ENCODE assay signal across 1 cellular context in the genomic region with DNA sequence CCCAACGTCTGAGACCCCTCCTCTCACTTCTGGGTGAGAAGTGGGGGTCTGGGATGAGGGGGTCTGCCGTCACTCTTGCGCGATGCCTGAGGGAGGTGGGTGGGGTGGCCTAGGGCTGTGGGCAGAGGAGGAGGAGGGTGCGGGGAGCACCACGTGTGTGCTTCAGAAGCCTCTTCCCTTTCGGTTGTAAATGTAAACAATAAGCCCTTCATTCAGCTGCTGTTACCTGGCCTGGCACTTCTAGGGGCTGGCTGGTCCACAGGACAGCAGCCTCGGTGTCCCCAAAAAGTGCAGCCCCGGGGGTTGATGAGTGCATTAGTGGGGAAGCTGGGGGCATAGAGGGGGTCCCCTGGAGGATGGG.
TF ChIP-seq lines count a peak whose summit lies in the region.

No MANE protein-coding gene starts in this region.

TF ChIP-seq in H1, 55 proteins besides CTCF, POLR2A, EP300 and RAD21:
- TF ChIP-seq BCL11A (IDR thresholded peaks at IDR 0.05; ENCODE audit: low read depth in 2 of 2, low read length in 2 of 2): no peak
- TF ChIP-seq, protein P1, sequence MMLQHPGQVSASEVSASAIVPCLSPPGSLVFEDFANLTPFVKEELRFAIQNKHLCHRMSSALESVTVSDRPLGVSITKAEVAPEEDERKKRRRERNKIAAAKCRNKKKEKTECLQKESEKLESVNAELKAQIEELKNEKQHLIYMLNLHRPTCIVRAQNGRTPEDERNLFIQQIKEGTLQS (IDR thresholded peaks at IDR 0.05; ENCODE audit: insufficient read depth, low read depth, low read length): no peak
- no peak for TF ChIP-seq SP4 (IDR thresholded peaks at IDR 0.05; ENCODE audit: low read length)
- TF ChIP-seq SUZ12 (IDR thresholded peaks at IDR 0.05; ENCODE audit: low read length): no peak
- no peak; a peak in 1 of 4 replicates for TF ChIP-seq HDAC2 (IDR thresholded peaks at IDR 0.05; ENCODE audit: borderline replicate concordance in 1 of 2, low read depth in 2 of 2, low read length in 2 of 2)
- peak; percentile 45; the same call in 1 of the 2 replicates for TF ChIP-seq MAX (IDR thresholded peaks at IDR 0.05)
- TF ChIP-seq SP2 (IDR thresholded peaks at IDR 0.05; ENCODE audit: low read length): no peak
- no peak for TF ChIP-seq TAF1 (IDR thresholded peaks at IDR 0.05; ENCODE audit: low read depth, low read length)
- TF ChIP-seq GTF2F1 (IDR thresholded peaks at IDR 0.05; ENCODE audit: borderline replicate concordance, low read depth, low read length): no peak
